Comparison of ENCODE assay signal across 1 cellular context in the genomic region with DNA sequence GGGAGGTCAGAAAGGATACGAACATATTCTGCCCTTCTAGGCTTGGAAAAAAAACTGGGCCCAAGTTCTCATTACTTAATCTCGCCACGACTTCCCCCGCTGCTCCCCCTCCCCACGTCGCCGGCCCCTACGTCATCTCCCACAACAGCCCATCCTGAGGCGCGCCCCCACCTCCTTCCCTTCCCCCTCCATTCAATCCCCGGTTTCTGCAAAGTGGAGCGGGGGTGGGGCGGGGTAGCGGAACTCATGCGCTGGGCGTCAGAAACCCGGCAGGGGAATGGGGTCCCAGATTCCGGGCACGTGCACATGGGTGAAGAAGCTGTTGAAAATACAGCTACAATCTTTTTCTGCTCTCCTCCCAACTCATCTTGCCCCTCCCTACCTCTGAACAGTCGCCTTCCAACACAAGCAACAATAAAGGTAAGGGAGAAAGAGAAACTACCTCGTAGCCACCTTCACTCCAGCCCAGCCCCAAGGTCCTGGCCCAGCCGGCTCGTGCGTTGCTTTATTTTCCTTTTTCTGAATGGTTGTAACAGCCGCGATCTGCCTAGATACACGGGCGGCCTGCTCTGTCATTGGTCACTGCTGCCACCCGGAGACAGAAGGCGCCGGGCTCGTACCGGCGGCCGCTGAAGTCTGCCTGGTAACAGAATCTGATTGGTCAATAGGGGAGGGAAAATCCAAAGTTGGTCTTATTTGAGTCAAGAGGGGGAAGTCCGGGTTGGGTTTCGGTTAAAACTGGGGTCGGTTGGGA.
A peak's percentile ranks its signal among the peaks of the same experiment; 100 is the strongest.
TF ChIP-seq lines count a peak whose summit lies in the region.

RFX5 (minus strand) TSS at position 484 of the 754 bp plus-strand sequence. CDS start 932 bp downstream, outside the sequence.

TF ChIP-seq in K562, 482 proteins besides CTCF, POLR2A, EP300 and RAD21 (continued from another document and continues in another):
- TF ChIP-seq, protein P1, sequence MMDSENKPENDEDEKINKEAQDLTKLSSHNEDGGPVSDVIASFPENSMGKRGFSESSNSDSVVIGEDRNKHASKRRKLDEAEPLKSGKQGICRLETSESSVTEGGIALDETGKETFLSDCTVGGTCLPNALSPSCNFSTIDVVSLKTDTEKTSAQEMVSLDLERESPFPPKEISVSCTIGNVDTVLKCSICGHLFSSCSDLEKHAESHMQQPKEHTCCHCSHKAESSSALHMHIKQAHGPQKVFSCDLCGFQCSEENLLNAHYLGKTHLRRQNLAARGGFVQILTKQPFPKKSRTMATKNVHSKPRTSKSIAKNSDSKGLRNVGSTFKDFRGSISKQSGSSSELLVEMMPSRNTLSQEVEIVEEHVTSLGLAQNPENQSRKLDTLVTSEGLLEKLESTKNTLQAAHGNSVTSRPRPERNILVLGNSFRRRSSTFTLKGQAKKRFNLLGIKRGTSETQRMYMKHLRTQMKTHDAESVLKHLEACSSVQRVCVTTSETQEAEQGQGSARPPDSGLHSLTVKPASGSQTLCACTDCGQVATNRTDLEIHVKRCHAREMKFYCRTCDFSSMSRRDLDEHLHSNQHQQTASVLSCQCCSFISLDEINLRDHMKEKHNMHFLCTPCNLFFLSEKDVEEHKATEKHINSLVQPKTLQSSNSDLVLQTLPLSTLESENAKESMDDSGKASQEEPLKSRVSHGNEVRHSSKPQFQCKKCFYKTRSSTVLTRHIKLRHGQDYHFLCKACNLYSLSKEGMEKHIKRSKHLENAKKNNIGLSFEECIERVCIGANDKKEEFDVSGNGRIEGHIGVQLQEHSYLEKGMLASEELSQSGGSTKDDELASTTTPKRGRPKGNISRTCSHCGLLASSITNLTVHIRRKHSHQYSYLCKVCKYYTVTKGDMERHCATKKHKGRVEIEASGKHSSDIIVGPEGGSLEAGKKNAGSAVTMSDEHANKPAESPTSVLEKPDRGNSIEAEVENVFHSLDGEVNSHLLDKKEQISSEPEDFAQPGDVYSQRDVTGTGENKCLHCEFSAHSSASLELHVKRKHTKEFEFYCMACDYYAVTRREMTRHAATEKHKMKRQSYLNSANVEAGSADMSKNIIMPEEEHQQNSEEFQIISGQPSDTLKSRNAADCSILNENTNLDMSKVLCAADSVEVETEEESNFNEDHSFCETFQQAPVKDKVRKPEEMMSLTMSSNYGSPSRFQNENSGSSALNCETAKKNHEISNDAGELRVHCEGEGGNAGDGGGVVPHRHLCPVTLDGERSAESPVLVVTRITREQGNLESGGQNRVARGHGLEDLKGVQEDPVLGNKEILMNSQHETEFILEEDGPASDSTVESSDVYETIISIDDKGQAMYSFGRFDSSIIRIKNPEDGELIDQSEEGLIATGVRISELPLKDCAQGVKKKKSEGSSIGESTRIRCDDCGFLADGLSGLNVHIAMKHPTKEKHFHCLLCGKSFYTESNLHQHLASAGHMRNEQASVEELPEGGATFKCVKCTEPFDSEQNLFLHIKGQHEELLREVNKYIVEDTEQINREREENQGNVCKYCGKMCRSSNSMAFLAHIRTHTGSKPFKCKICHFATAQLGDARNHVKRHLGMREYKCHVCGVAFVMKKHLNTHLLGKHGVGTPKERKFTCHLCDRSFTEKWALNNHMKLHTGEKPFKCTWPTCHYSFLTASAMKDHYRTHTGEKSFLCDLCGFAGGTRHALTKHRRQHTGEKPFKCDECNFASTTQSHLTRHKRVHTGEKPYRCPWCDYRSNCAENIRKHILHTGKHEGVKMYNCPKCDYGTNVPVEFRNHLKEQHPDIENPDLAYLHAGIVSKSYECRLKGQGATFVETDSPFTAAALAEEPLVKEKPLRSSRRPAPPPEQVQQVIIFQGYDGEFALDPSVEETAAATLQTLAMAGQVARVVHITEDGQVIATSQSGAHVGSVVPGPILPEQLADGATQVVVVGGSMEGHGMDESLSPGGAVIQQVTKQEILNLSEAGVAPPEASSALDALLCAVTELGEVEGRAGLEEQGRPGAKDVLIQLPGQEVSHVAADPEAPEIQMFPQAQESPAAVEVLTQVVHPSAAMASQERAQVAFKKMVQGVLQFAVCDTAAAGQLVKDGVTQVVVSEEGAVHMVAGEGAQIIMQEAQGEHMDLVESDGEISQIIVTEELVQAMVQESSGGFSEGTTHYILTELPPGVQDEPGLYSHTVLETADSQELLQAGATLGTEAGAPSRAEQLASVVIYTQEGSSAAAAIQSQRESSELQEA (IDR thresholded peaks at IDR 0.05; ENCODE audit: low read depth): no peak
- TF ChIP-seq, protein P2, sequence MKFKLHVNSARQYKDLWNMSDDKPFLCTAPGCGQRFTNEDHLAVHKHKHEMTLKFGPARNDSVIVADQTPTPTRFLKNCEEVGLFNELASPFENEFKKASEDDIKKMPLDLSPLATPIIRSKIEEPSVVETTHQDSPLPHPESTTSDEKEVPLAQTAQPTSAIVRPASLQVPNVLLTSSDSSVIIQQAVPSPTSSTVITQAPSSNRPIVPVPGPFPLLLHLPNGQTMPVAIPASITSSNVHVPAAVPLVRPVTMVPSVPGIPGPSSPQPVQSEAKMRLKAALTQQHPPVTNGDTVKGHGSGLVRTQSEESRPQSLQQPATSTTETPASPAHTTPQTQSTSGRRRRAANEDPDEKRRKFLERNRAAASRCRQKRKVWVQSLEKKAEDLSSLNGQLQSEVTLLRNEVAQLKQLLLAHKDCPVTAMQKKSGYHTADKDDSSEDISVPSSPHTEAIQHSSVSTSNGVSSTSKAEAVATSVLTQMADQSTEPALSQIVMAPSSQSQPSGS (CRISPR knock-in tag; IDR thresholded peaks at IDR 0.05): no peak
- TF ChIP-seq ZNF780A (CRISPR knock-in tag; IDR thresholded peaks at IDR 0.05): no peak
- TF ChIP-seq SUPT5H (IDR thresholded peaks at IDR 0.05): peak; percentile 67
- TF ChIP-seq L3MBTL2 (IDR thresholded peaks at IDR 0.05): peak; percentile 92
- no peak for TF ChIP-seq ERF (CRISPR knock-in tag; IDR thresholded peaks at IDR 0.05)
- TF ChIP-seq RBBP5 (IDR thresholded peaks at IDR 0.05; ENCODE audit: borderline replicate concordance, insufficient read depth, low read length, poor library complexity, severe bottlenecking): peak; percentile 72
- TF ChIP-seq SP1 (CRISPR knock-in tag; IDR thresholded peaks at IDR 0.05): peak; percentile 68
- TF ChIP-seq TBP (optimal IDR thresholded peaks at IDR 0.05; ENCODE audit: low read depth, low read length): peak; percentile 65
- TF ChIP-seq FOXJ2 (tag; IDR thresholded peaks at IDR 0.05): 0 out of 2 replicates have a peak, but pooled peaks have one; percentile 31
- TF ChIP-seq SRF (CRISPR knock-in tag; IDR thresholded peaks at IDR 0.05): no peak
- peak; percentile 69 for TF ChIP-seq TAF1 (IDR thresholded peaks at IDR 0.05; ENCODE audit: control insufficient read depth, extremely low read depth, insufficient read depth, low read length, severe bottlenecking)
- TF ChIP-seq GTF2F1 (IDR thresholded peaks at IDR 0.05; ENCODE audit: low read depth, low read length): peak; percentile 91; the same call in 1 of the 2 replicates
- TF ChIP-seq ZNF384 (IDR thresholded peaks at IDR 0.05; ENCODE audit: low read depth, low read length): 0 out of 2 replicates have a peak, but pooled peaks have one; percentile 7
- TF ChIP-seq ZBTB40 (IDR thresholded peaks at IDR 0.05): peak; percentile 64
- TF ChIP-seq ZBTB40 (CRISPR knock-in tag; IDR thresholded peaks at IDR 0.05): no peak
- TF ChIP-seq TRIM24 (IDR thresholded peaks at IDR 0.05): peak; percentile 8 to 79; a peak in 3 of 4 replicates
- TF ChIP-seq NCOA2 (IDR thresholded peaks at IDR 0.05; ENCODE audit: partially characterized antibody in 2 of 2): no peak
- no peak for TF ChIP-seq MCM2 (IDR thresholded peaks at IDR 0.05; ENCODE audit: low read depth)
- peak; percentile 79 for TF ChIP-seq CXXC5 (CRISPR knock-in tag; IDR thresholded peaks at IDR 0.05)
- no peak for TF ChIP-seq KLF1 (tag; IDR thresholded peaks at IDR 0.05)
- no peak for TF ChIP-seq SLC30A9 (CRISPR knock-in tag; IDR thresholded peaks at IDR 0.05)
- TF ChIP-seq CCAR2 (IDR thresholded peaks at IDR 0.05; ENCODE audit: low read depth, low read length): no peak
- TF ChIP-seq MTA1 (IDR thresholded peaks at IDR 0.05; ENCODE audit: borderline replicate concordance): peak; percentile 92
- peak; percentile 88 for TF ChIP-seq FOS (IDR thresholded peaks at IDR 0.05; ENCODE audit: extremely low read depth, insufficient read length)
- peak; percentile 16; the same call in 1 of the 2 replicates for TF ChIP-seq ZNF316 (IDR thresholded peaks at IDR 0.05)
- TF ChIP-seq KAT7 (CRISPR knock-in tag; IDR thresholded peaks at IDR 0.05; ENCODE audit: borderline replicate concordance): peak; percentile 82; the same call in 1 of the 2 replicates
- no peak for TF ChIP-seq FOXP1 (CRISPR knock-in tag; IDR thresholded peaks at IDR 0.05)
- TF ChIP-seq MLLT1 (IDR thresholded peaks at IDR 0.05): peak in 1 of 2 experiments; percentile 63; a peak in 1 of 4 replicates
- TF ChIP-seq SMARCA5 (IDR thresholded peaks at IDR 0.05): no peak
- TF ChIP-seq SREBF1 (IDR thresholded peaks at IDR 0.05; ENCODE audit: borderline replicate concordance, low read depth, low read length): peak; percentile 24; the same call in 1 of the 2 replicates
